In the genomic region with DNA sequence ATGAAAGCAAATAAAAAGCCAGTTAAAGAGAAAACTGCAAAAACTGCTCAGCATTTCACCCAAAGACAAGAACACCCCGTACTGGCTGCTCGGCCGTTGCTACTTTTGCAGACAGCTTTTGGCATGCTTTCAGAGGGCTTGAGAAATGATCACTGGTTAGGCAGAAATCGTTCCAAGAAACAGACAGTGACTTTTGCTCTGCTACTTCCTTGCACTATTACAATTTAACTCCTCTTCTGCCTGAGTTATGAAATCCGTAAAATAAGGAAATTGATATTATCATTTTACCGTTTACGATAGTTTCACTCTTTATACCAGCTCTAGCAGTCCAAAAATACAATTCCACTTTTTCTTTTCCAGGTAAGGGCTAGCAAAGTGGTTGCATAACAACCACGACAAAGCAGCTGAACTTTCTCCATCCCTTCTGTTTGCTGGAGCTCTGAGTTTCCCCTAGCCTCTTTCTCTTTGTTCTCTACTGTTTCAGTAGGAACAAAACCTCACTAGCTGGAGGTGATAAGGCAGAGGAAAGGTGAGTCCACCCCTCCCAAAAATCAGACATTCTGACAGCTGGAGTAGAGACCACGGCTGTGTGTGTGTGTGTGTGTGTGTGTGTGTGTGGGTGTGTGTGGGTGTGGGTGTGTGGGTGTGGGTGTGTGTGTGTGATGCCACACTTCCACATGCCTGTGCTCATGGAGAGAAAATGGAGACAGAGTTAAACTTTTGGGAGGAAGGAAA, we compare ENCODE assay signal across 1 cellular context.
TF ChIP-seq lines count a peak whose summit lies in the region.

No MANE protein-coding gene starts in this region.

TF ChIP-seq in GM23338, 12 proteins besides CTCF, POLR2A, EP300 and RAD21:
- TF ChIP-seq, protein P1, sequence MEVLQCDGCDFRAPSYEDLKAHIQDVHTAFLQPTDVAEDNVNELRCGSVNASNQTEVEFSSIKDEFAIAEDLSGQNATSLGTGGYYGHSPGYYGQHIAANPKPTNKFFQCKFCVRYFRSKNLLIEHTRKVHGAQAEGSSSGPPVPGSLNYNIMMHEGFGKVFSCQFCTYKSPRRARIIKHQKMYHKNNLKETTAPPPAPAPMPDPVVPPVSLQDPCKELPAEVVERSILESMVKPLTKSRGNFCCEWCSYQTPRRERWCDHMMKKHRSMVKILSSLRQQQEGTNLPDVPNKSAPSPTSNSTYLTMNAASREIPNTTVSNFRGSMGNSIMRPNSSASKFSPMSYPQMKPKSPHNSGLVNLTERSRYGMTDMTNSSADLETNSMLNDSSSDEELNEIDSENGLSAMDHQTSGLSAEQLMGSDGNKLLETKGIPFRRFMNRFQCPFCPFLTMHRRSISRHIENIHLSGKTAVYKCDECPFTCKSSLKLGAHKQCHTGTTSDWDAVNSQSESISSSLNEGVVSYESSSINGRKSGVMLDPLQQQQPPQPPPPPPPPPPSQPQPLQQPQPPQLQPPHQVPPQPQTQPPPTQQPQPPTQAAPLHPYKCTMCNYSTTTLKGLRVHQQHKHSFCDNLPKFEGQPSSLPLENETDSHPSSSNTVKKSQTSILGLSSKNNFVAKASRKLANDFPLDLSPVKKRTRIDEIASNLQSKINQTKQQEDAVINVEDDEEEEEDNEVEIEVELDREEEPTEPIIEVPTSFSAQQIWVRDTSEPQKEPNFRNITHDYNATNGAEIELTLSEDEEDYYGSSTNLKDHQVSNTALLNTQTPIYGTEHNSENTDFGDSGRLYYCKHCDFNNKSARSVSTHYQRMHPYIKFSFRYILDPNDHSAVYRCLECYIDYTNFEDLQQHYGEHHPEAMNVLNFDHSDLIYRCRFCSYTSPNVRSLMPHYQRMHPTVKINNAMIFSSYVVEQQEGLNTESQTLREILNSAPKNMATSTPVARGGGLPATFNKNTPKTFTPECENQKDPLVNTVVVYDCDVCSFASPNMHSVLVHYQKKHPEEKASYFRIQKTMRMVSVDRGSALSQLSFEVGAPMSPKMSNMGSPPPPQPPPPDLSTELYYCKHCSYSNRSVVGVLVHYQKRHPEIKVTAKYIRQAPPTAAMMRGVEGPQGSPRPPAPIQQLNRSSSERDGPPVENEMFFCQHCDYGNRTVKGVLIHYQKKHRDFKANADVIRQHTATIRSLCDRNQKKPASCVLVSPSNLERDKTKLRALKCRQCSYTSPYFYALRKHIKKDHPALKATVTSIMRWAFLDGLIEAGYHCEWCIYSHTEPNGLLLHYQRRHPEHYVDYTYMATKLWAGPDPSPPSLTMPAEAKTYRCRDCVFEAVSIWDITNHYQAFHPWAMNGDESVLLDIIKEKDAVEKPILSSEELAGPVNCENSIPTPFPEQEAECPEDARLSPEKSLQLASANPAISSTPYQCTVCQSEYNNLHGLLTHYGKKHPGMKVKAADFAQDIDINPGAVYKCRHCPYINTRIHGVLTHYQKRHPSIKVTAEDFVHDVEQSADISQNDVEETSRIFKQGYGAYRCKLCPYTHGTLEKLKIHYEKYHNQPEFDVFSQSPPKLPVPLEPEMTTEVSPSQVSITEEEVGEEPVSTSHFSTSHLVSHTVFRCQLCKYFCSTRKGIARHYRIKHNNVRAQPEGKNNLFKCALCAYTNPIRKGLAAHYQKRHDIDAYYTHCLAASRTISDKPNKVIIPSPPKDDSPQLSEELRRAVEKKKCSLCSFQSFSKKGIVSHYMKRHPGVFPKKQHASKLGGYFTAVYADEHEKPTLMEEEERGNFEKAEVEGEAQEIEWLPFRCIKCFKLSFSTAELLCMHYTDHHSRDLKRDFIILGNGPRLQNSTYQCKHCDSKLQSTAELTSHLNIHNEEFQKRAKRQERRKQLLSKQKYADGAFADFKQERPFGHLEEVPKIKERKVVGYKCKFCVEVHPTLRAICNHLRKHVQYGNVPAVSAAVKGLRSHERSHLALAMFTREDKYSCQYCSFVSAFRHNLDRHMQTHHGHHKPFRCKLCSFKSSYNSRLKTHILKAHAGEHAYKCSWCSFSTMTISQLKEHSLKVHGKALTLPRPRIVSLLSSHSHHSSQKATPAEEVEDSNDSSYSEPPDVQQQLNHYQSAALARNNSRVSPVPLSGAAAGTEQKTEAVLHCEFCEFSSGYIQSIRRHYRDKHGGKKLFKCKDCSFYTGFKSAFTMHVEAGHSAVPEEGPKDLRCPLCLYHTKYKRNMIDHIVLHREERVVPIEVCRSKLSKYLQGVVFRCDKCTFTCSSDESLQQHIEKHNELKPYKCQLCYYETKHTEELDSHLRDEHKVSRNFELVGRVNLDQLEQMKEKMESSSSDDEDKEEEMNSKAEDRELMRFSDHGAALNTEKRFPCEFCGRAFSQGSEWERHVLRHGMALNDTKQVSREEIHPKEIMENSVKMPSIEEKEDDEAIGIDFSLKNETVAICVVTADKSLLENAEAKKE (CRISPR knock-in tag; IDR thresholded peaks at IDR 0.05), result no peak
- no peak for TF ChIP-seq EZH2 (IDR thresholded peaks at IDR 0.05; ENCODE audit: low read depth, unreplicated experiment)
- TF ChIP-seq STAT1 (IDR thresholded peaks at IDR 0.05; ENCODE audit: unreplicated experiment), result no peak
- TF ChIP-seq JUNB (IDR thresholded peaks at IDR 0.05; ENCODE audit: unreplicated experiment), result no peak
TF ChIP-seq in GM23338: peak in this region for 0.
